ENCODE assay signal across 28 cellular contexts in genomic region chr20:4832469-4832868, GRCh38.
"Had no signal": no experiment of that assay in that cellular context is flagged by ENCODE, and none has a peak within 500 bp of the region (broad histone marks: within the 10 kb centered on the region; RNA-seq: fewer than 3 reads in every experiment).

No MANE protein-coding gene starts in this region.

- H3K9me3 ChIP-seq: neutrophil, pancreas, psoas muscle, right lobe of liver, suprapubic skin, testis, tibial artery, transverse colon, upper lobe of right lung, uterus had no signal

- H3K4me1 ChIP-seq: pancreas, psoas muscle, right lobe of liver had no signal

- DNase-seq: naive B cell; natural killer cell; nephron progenitor cell; nucleus accumbens; pancreas; psoas muscle; right cardiac atrium; right lobe of liver; spleen; stimulated activated CD4-positive, alpha-beta T cell treated with anti-CD3 and anti-CD28 coated beads, Interleukin-12 subunit alpha, Interleukin-12 subunit beta, amount 100 ng/mL, for 4 hours; stimulated activated CD4-positive, alpha-beta T cell treated with anti-CD3 and anti-CD28 coated beads, Interleukin-1b, Interleukin-23, amount 100 ng/mL, for 48 hours; stimulated activated CD4-positive, alpha-beta T cell treated with anti-CD3 and anti-CD28 coated beads, Interleukin-4, amount 100 ng/mL, for 1 hour; stimulated activated CD4-positive, alpha-beta T cell treated with anti-CD3 and anti-CD28 coated beads, Interleukin-4, amount 100 ng/mL, for 4 hours; stimulated activated CD8-positive, alpha-beta memory T cell treated with anti-CD3 and anti-CD28 coated beads, Interleukin-4, amount 100 ng/mL, for 48 hours; stimulated activated naive CD4-positive, alpha-beta T cell; stimulated activated naive CD8-positive, alpha-beta T cell treated with anti-CD3 and anti-CD28 coated beads, Interleukin-15, amount 100 ng/mL, for 72 hours; stimulated activated naive CD8-positive, alpha-beta T cell treated with anti-CD3 and anti-CD28 coated beads, Interleukin-15, Interleukin-2, amounts not matched to agents 100 U/mL and 50 U/mL, for 24 hours; substantia nigra; testis; tibial artery; transverse colon; upper lobe of right lung; uterus had no signal

- H3K4me2 ChIP-seq: smooth muscle cell had no signal

- H3K27ac ChIP-seq: neutrophil, pancreas, psoas muscle, right lobe of liver, skin epidermis, spleen, suprapubic skin, testis, tibial artery, transverse colon, upper lobe of right lung, uterus had no signal

- H3K36me3 ChIP-seq: neutrophil, pancreas, right lobe of liver, spleen, suprapubic skin, tibial artery, transverse colon, upper lobe of right lung, uterus had no signal

- H3K4me3 ChIP-seq: pancreas, psoas muscle, right lobe of liver, skin epidermis, smooth muscle cell, spleen, suprapubic skin, testis, tibial artery, transverse colon, upper lobe of right lung, uterus had no signal

- ATAC-seq: natural killer cell; pancreas; psoas muscle; right cardiac atrium; right lobe of liver; stimulated activated memory B cell treated with anti-CD40 and anti-IgM and Interleukin-4, amounts not matched to agents 10 μg/mL and 1 μg/mL and 100 μg/mL, for 72 hours; stimulated activated naive CD8-positive, alpha-beta T cell treated with anti-CD3 and anti-CD28 coated beads, Interleukin-15, amount 100 ng/mL, for 72 hours; stimulated activated naive CD8-positive, alpha-beta T cell treated with anti-CD3 and anti-CD28 coated beads, Interleukin-15, Interleukin-2, amounts not matched to agents 100 U/mL and 50 U/mL, for 24 hours; upper lobe of right lung had no signal

- H3K27me3 ChIP-seq: neutrophil, pancreas, right lobe of liver, spleen, suprapubic skin, testis, tibial artery, transverse colon, upper lobe of right lung, uterus had no signal

- FAIRE-seq: pancreas had no signal
